27 cellular contexts compared by ENCODE assay signal in genomic region chr7:24902276-24902675, GRCh38.
DNase-seq lines count a peak whose midpoint lies in the region; TF ChIP-seq lines count a peak whose summit lies in the region.
"Had no signal": no experiment of that assay in that cellular context is flagged by ENCODE, and none has a peak within 500 bp of the region (broad histone marks: within the 10 kb centered on the region; RNA-seq: fewer than 3 reads in every experiment).

No MANE protein-coding gene starts in this region.

- BruUV-seq in OCI-LY7 (replicated peaks; lab: Mats Ljungman, UMichigan) (no TSS peak), A673 (replicated peaks; lab: Mats Ljungman, UMichigan) (no TSS peak)

- TF ChIP-seq CTCF in OCI-LY7 (conservative IDR thresholded peaks at IDR 0.05; ENCODE audit: low read length) (no peak), A673 (conservative IDR thresholded peaks at IDR 0.05; ENCODE audit: low read depth, low read length) (no peak)

- H3K9me2 ChIP-seq in GM23248 (ENCODE audit: insufficient read depth) (no peaks in the 10 kb centered on the region), OCI-LY7 (ENCODE audit: insufficient read depth, low read length) (no peaks in the 10 kb centered on the region)

- H3K4me3 ChIP-seq in GM23248 (no peak overlapping the region), OCI-LY7 (ENCODE audit: low read depth, low read length, poor library complexity, severe bottlenecking) (no peak overlapping the region), skeletal muscle satellite cell (ENCODE audit: low read length) (no peak overlapping the region), A673 (ENCODE audit: low read depth, low read length, poor library complexity, severe bottlenecking) (no peak overlapping the region)
- H3K4me3 ChIP-seq: colonic mucosa, gastroesophageal sphincter, lung, prostate gland, right lobe of liver, thyroid gland, vagina had no signal

- peaks cover 94% of the 10 kb centered on the region for H3K79me2 ChIP-seq in GM23248 (ENCODE audit: insufficient read depth)
- peaks cover 83% of the 10 kb centered on the region for H3K79me2 ChIP-seq in OCI-LY7 (ENCODE audit: insufficient read depth, low read depth, low read length)

- in situ Hi-C loops in GM23248 (cut with MboI) = no loop called here

- intact Hi-C loops in OCI-LY7 (cut with micrococcal nuclease; ENCODE audit: unreplicated experiment) = no loop called here
- intact Hi-C loops in A673 (cut with micrococcal nuclease; ENCODE audit: unreplicated experiment) = no loop called here

- H3K27me3 ChIP-seq in GM23248 (replicated peaks; ENCODE audit: insufficient read depth) = no peaks in the 10 kb centered on the region
- no peaks in the 10 kb centered on the region for H3K27me3 ChIP-seq in skeletal muscle satellite cell (ENCODE audit: control insufficient read depth, insufficient read depth, low read length)
- no peaks in the 10 kb centered on the region for H3K27me3 ChIP-seq in A673 (replicated peaks; ENCODE audit: insufficient read depth, low read depth, low read length, poor library complexity)
- H3K27me3 ChIP-seq: colonic mucosa, gastroesophageal sphincter, right lobe of liver, thyroid gland, vagina had no signal

- peaks cover 46% of the 10 kb centered on the region for H3F3A ChIP-seq in GM23248 (ENCODE audit: insufficient read depth)

- CTCF ChIA-PET in OCI-LY7 (lab: Charles Lee; ENCODE audit: unreplicated experiment) = interaction anchor here (1.2 kb wide), 1 partner anchor 8 kb away, joined by 5 read pairs; no protein-coding TSS in a partner anchor
- CTCF ChIA-PET in A673 (lab: Charles Lee) = no interaction called here

- no peaks in the 10 kb centered on the region for H3K36me3 ChIP-seq in GM23248 (ENCODE audit: low read depth)
- peaks cover 22% of the 10 kb centered on the region for H3K36me3 ChIP-seq in OCI-LY7 (ENCODE audit: insufficient read depth, low read length)
- H3K36me3 ChIP-seq in skeletal muscle satellite cell (ENCODE audit: insufficient read depth, low read length) = no peaks in the 10 kb centered on the region
- no peaks in the 10 kb centered on the region for H3K36me3 ChIP-seq in A673 (ENCODE audit: insufficient read depth, low read length, poor library complexity, severe bottlenecking)
- H3K36me3 ChIP-seq: colonic mucosa, gastroesophageal sphincter, prostate gland, right lobe of liver, thyroid gland, vagina had no signal

- H2AFZ ChIP-seq in GM23248 (no peak overlapping the region), OCI-LY7 (ENCODE audit: low read length) (no peak overlapping the region)

- H4K20me1 ChIP-seq in GM23248 (ENCODE audit: insufficient read depth) (no peaks in the 10 kb centered on the region), OCI-LY7 (ENCODE audit: insufficient read depth, low read length) (no peaks in the 10 kb centered on the region)

- H3K4me1 ChIP-seq in GM23248 (ENCODE audit: insufficient read depth) (peaks cover 36% of the 10 kb centered on the region), OCI-LY7 (ENCODE audit: insufficient read depth, low read length, poor library complexity, severe bottlenecking) (peaks cover 88% of the 10 kb centered on the region), skeletal muscle satellite cell (ENCODE audit: control insufficient read depth, insufficient read depth, low read length) (peaks cover 54% of the 10 kb centered on the region), A673 (ENCODE audit: insufficient read depth, low read length, poor library complexity, severe bottlenecking) (no peaks in the 10 kb centered on the region)
- H3K4me1 ChIP-seq: colonic mucosa, gastroesophageal sphincter, prostate gland had no signal

- DNase-seq in GM23248 (peak; percentile 77), OCI-LY7 (ENCODE audit: low spot score) (no peak), epithelial cell of prostate (ENCODE audit: low read depth, low spot score) (no peak), HUDEP-2 (lab: John Stamatoyannopoulos, UW; ENCODE audit: unreplicated experiment in 76 of 76) (no peak), A673 (ENCODE audit: low spot score) (no peak), DMS114 treated with DMSO at 0.1 percent for 48 hours (lab: John Stamatoyannopoulos, UW; ENCODE audit: unreplicated experiment) (no peak)
- DNase-seq: activated CD4-positive, alpha-beta T cell treated with anti-CD3 and anti-CD28 coated beads for 36 hours; activated CD8-positive, alpha-beta T cell treated with anti-CD3 and anti-CD28 coated beads for 36 hours; C1 segment of cervical spinal cord; colonic mucosa; DMS79; effector CD8-positive, alpha-beta T cell; hypothalamus; left cardiac atrium; naive thymus-derived CD8-positive, alpha-beta T cell; NCI-H2029; NCI-H524; NK-92 treated with Interleukin-12 subunit alpha and Interleukin-12 subunit beta, amount 100 ng/mL, for 24 hours; right lobe of liver; Right ventricle myocardium superior; stimulated activated CD4-positive, alpha-beta T cell treated with anti-CD3 and anti-CD28 coated beads, Interleukin-4, amount 100 ng/mL, for 1 hour; thyroid gland had no signal

- H3K9ac ChIP-seq in GM23248 (no peak overlapping the region), skeletal muscle satellite cell (ENCODE audit: low read depth, low read length) (no peak overlapping the region)

- H3K4me2 ChIP-seq in GM23248 (ENCODE audit: unreplicated experiment) = peak overlapping the region; percentile 6
- peak overlapping the region; percentile 19 for H3K4me2 ChIP-seq in OCI-LY7 (ENCODE audit: low read length)
- peak overlapping the region; percentile 16 for H3K4me2 ChIP-seq in skeletal muscle satellite cell (ENCODE audit: low read length)

- POLR2A ChIA-PET in OCI-LY7 (lab: Charles Lee) = interaction anchor here (0.9 to 3.0 kb wide), 5 partner anchors 7 to 25 kb away, joined by 3 to 20 read pairs (median 7); no protein-coding TSS in a partner anchor
- POLR2A ChIA-PET in A673 (lab: Charles Lee; ENCODE audit: low non-redundant PET) = no interaction called here

- H3K9me3 ChIP-seq in GM23248 (ENCODE audit: low read depth) (no peaks in the 10 kb centered on the region), OCI-LY7 (ENCODE audit: low read length) (no peaks in the 10 kb centered on the region), skeletal muscle satellite cell (replicated peaks; ENCODE audit: low read length) (no peaks in the 10 kb centered on the region), A673 (ENCODE audit: low read depth, low read length, poor library complexity, severe bottlenecking) (no peaks in the 10 kb centered on the region)
- H3K9me3 ChIP-seq: colonic mucosa, gastroesophageal sphincter, prostate gland, right lobe of liver, thyroid gland, vagina had no signal

- WGBS in GM23248 (ENCODE audit: low coverage in 1 of 2, low lambda C conversion rate in 2 of 2, missing lambda C conversion rate in 2 of 2), 2 experiments = 62 to 78% methylated on average over 2 of the region's 2 CpGs

- H3K27ac ChIP-seq in GM23248 (no peak overlapping the region), OCI-LY7 (ENCODE audit: low read depth, low read length, poor library complexity, severe bottlenecking) (peak overlapping the region; percentile 29), epithelial cell of prostate (peak overlapping the region; percentile 89), A673 (ENCODE audit: low read depth, low read length, poor library complexity, severe bottlenecking) (no peak overlapping the region)
- H3K27ac ChIP-seq: colonic mucosa, gastroesophageal sphincter, prostate gland, right lobe of liver, thyroid gland, vagina had no signal

Comparison
In these comparisons a context has a peak if more than half of its experiments do, and no peak if none do; other contexts are left out.
1. H3K27ac ChIP-seq: peak in OCI-LY7 (single experiment) and epithelial cell of prostate (single experiment); none in GM23248 (single experiment) and A673 (single experiment).
2. Peak in every context shown above with its lines, with median percentiles within 50 percentile points of each other: H3K4me2 ChIP-seq.